In the genomic region with DNA sequence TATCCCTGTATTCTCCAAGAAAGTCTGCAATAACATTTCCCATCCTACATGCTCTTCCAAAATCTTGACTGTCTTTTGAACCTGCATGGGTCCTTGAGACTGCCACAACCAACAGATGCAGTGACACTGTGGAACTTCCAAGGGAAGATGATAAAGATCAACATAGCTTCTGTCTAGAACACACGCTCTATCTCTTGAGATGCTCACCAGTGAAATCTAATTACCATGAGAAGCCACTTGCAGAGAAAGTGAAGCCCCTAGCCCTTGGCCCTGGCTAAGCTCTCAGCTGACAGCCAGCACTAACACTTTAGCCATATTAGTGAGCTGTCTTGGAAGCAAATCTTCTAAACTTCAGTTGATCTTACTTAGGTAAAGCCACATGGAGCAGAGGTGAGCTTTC, we compare ENCODE assay signal across 31 cellular contexts. TPM values are rescaled to one million over a fixed set of nuclear protein-coding genes. Genes with fewer than 3 reads are reported as not detected.
"Had no signal": no experiment of that assay in that cellular context is flagged by ENCODE, and none has a peak within 500 bp of the region (broad histone marks: within the 10 kb centered on the region; RNA-seq: fewer than 3 reads in every experiment).

No MANE protein-coding gene starts in this region.

- H3K27me3 ChIP-seq: neural progenitor cell, neutrophil, ovary, right atrium auricular region, right lobe of liver, stomach, testis, thyroid gland, transverse colon, upper lobe of left lung, vagina had no signal

- H3K4me1 ChIP-seq: left ventricle myocardium inferior, neural progenitor cell, right atrium auricular region, right lobe of liver had no signal

- H2AFZ ChIP-seq: neural progenitor cell had no signal

- FAIRE-seq: islet of Langerhans had no signal

- H3K9me3 ChIP-seq: neutrophil, ovary, right lobe of liver, testis, thyroid gland, upper lobe of left lung, vagina had no signal

- H3K4me2 ChIP-seq: neural progenitor cell had no signal

- H3K4me3 ChIP-seq: left ventricle myocardium inferior, lung, neural progenitor cell, ovary, right atrium auricular region, right lobe of liver, stomach, testis, thyroid gland, transverse colon, upper lobe of left lung, vagina had no signal

- DNase-seq: hypothalamus; immature natural killer cell; left ventricle myocardium inferior; mesendoderm; naive B cell; natural killer cell; nephron progenitor cell; occipital lobe; ovary; right lobe of liver; stimulated activated CD4-positive, alpha-beta T cell treated with anti-CD3 and anti-CD28 coated beads, Interleukin-12 subunit alpha, Interleukin-12 subunit beta, amount 100 ng/mL, for 4 hours; stimulated activated CD4-positive, alpha-beta T cell treated with anti-CD3 and anti-CD28 coated beads, Interleukin-15, amount 100 ng/mL, for 24 hours; stimulated activated CD4-positive, alpha-beta T cell treated with anti-CD3 and anti-CD28 coated beads, Interleukin-2, amount 100 ng/mL, for 24 hours; stimulated activated CD4-positive, alpha-beta T cell treated with anti-CD3 and anti-CD28 coated beads, Interleukin-4, amount 100 ng/mL, for 1 hour; stimulated activated naive B cell treated with anti-CD40 and anti-IgM and Interleukin-4, amounts not matched to agents 10 μg/mL and 1 μg/mL and 100 μg/mL, for 72 hours; stimulated activated naive CD8-positive, alpha-beta T cell treated with anti-CD3 and anti-CD28 coated beads, Interleukin-15, Interleukin-2, amounts not matched to agents 100 U/mL and 50 U/mL, for 24 hours; stomach; testis; thyroid gland; transverse colon; upper lobe of left lung had no signal

- H3K9ac ChIP-seq: neural progenitor cell had no signal

- H3K27ac ChIP-seq: left ventricle myocardium inferior, neural progenitor cell, neutrophil, ovary, right atrium auricular region, right lobe of liver, stomach, testis, thyroid gland, transverse colon, upper lobe of left lung, vagina had no signal

- ATAC-seq: natural killer cell; right lobe of liver; stimulated activated naive B cell treated with anti-CD40 and anti-IgM and Interleukin-4, amounts not matched to agents 10 μg/mL and 1 μg/mL and 100 μg/mL, for 72 hours; stimulated activated naive CD8-positive, alpha-beta T cell treated with anti-CD3 and anti-CD28 coated beads, Interleukin-15, Interleukin-2, amounts not matched to agents 100 U/mL and 50 U/mL, for 24 hours had no signal

- H3K36me3 ChIP-seq: left ventricle myocardium inferior, neural progenitor cell, neutrophil, ovary, right atrium auricular region, right lobe of liver, stomach, thyroid gland, transverse colon, upper lobe of left lung, vagina had no signal

RNA-seq across cellular contexts. Expression of a gene that starts 36.6 kb away (rescaled TPM):
- total RNA-seq: mesothelial cell of epicardium, progenitor cell of endocrine pancreas, pulmonary artery endothelial cell, renal cortical epithelial cell had no signal
